Comparison of ENCODE assay signal across 16 cellular contexts in genomic region chr10:12807982-12808613, GRCh38.
"Had no signal": no experiment of that assay in that cellular context is flagged by ENCODE, and none has a peak within 500 bp of the region (broad histone marks: within the 10 kb centered on the region; RNA-seq: fewer than 3 reads in every experiment).

No MANE protein-coding gene starts in this region.

- H3K9me3 ChIP-seq: prostate gland, SJSA1 had no signal

- ATAC-seq: sciatic nerve; stimulated activated memory B cell treated with anti-CD40 and anti-IgM and Interleukin-4, amounts not matched to agents 10 μg/mL and 1 μg/mL and 100 μg/mL, for 72 hours had no signal

- H3K4me3 Mint-ChIP-seq: activated naive CD8-positive, alpha-beta T cell treated with anti-CD3 and anti-CD28 coated beads for 36 hours; endodermal cell; natural killer cell treated with Interleukin-12 subunit alpha and Interleukin-12 subunit beta and Interleukin-15 and Interleukin-18, amount 100 ng/mL, for 72 hours; stimulated activated memory B cell treated with anti-CD40 and anti-IgM and Interleukin-4, amounts not matched to agents 10 μg/mL and 1 μg/mL and 100 μg/mL, for 72 hours; T-helper 1 cell treated with Interleukin-12 subunit alpha and Interleukin-12 subunit beta and Interleukin-4 antibody, amounts not matched to agents 30 μg/mL and 1 μg/mL, for 36 hours had no signal

- H3K9me3 Mint-ChIP-seq: endodermal cell; natural killer cell treated with Interleukin-12 subunit alpha and Interleukin-12 subunit beta and Interleukin-15 and Interleukin-18, amount 100 ng/mL, for 72 hours; stimulated activated memory B cell treated with anti-CD40 and anti-IgM and Interleukin-4, amounts not matched to agents 10 μg/mL and 1 μg/mL and 100 μg/mL, for 72 hours; T-helper 1 cell treated with Interleukin-12 subunit alpha and Interleukin-12 subunit beta and Interleukin-4 antibody, amounts not matched to agents 30 μg/mL and 1 μg/mL, for 36 hours had no signal

- H3K36me3 Mint-ChIP-seq: natural killer cell treated with Interleukin-12 subunit alpha and Interleukin-12 subunit beta and Interleukin-15 and Interleukin-18, amount 100 ng/mL, for 72 hours had no signal

- H3K4me1 ChIP-seq: prostate gland, SJSA1 had no signal

- H3K36me3 ChIP-seq: prostate gland, SJSA1 had no signal

- H3K27me3 Mint-ChIP-seq: activated naive CD8-positive, alpha-beta T cell treated with anti-CD3 and anti-CD28 coated beads for 36 hours; natural killer cell treated with Interleukin-12 subunit alpha and Interleukin-12 subunit beta and Interleukin-15 and Interleukin-18, amount 100 ng/mL, for 72 hours; stimulated activated memory B cell treated with anti-CD40 and anti-IgM and Interleukin-4, amounts not matched to agents 10 μg/mL and 1 μg/mL and 100 μg/mL, for 72 hours had no signal

- DNase-seq: activated CD4-positive, alpha-beta T cell treated with anti-CD3 and anti-CD28 coated beads for 1 hour; activated gamma-delta T cell treated with Interleukin-2 at 50 U/mL for 16 hours; activated naive CD8-positive, alpha-beta T cell treated with anti-CD3 and anti-CD28 coated beads for 36 hours; amniotic stem cell; endodermal cell; head of caudate nucleus; kidney; mesendoderm; stimulated activated CD4-positive, alpha-beta T cell treated with anti-CD3 and anti-CD28 coated beads, Interleukin-4, amount 100 ng/mL, for 24 hours had no signal

- H3K4me1 Mint-ChIP-seq: activated naive CD8-positive, alpha-beta T cell treated with anti-CD3 and anti-CD28 coated beads for 36 hours had no signal

- H3K27ac ChIP-seq: prostate gland, SJSA1, VCaP had no signal

- H3K27me3 ChIP-seq: SJSA1 had no signal

- H3K4me3 ChIP-seq: prostate gland, SJSA1 had no signal

- H3K27ac Mint-ChIP-seq: activated naive CD8-positive, alpha-beta T cell treated with anti-CD3 and anti-CD28 coated beads for 36 hours; endodermal cell; natural killer cell treated with Interleukin-12 subunit alpha and Interleukin-12 subunit beta and Interleukin-15 and Interleukin-18, amount 100 ng/mL, for 72 hours; stimulated activated memory B cell treated with anti-CD40 and anti-IgM and Interleukin-4, amounts not matched to agents 10 μg/mL and 1 μg/mL and 100 μg/mL, for 72 hours; T-helper 1 cell treated with Interleukin-12 subunit alpha and Interleukin-12 subunit beta and Interleukin-4 antibody, amounts not matched to agents 30 μg/mL and 1 μg/mL, for 36 hours had no signal
